In genomic region chr2:75702593-75702992, GRCh38 we compare ENCODE assay signal across 18 cellular contexts. TPM values are rescaled to one million over a fixed set of nuclear protein-coding genes. Genes with fewer than 3 reads are reported as not detected.
DNase-seq lines count a peak whose midpoint lies in the region; ATAC-seq and TF ChIP-seq lines count a peak whose summit lies in the region.
"Had no signal": no experiment of that assay in that cellular context is flagged by ENCODE, and none has a peak within 500 bp of the region (broad histone marks: within the 10 kb centered on the region; RNA-seq: fewer than 3 reads in every experiment).

No MANE protein-coding gene starts in this region.

- H3K4me1 ChIP-seq in GM23338 (ENCODE audit: insufficient read depth) = no peaks in the 10 kb centered on the region
- H3K4me1 ChIP-seq in trophoblast cell (ENCODE audit: control insufficient read depth in 1 of 2, insufficient read depth in 2 of 2, low read length in 2 of 2) = no peaks in the 10 kb centered on the region
- H3K4me1 ChIP-seq: BLaER1, Caco-2 had no signal

- H3K9ac ChIP-seq in trophoblast cell (ENCODE audit: low read length) = peak overlapping the region; percentile 27
- H3K9ac ChIP-seq: BLaER1, GM23248 had no signal

- no peak overlapping the region for H3K18ac ChIP-seq in trophoblast cell (ENCODE audit: low read length)

- H2BK120ac ChIP-seq in trophoblast cell (ENCODE audit: insufficient read depth, low read length, poor library complexity) = no peak overlapping the region

- no peaks in the 10 kb centered on the region for H3F3A ChIP-seq in GM23338 (replicated peaks; ENCODE audit: low read depth)

- H3K23ac ChIP-seq in trophoblast cell (ENCODE audit: low read length) = no peak overlapping the region

- ATAC-seq in activated CD4-positive, alpha-beta T cell treated with anti-CD3 and anti-CD28 coated beads for 36 hours = peak; percentile 53
- ATAC-seq in GM23338 = no peak
- ATAC-seq in GM19455 (IDR thresholded peaks at IDR 0.05; ENCODE audit: unreplicated experiment) = no peak
- no peak for ATAC-seq in HG03520 (IDR thresholded peaks at IDR 0.05; ENCODE audit: unreplicated experiment)
- ATAC-seq: CD8-positive, alpha-beta T cell; HCT116 had no signal

- no peak overlapping the region for H4K12ac ChIP-seq in trophoblast cell (ENCODE audit: low read depth, low read length)

- no peak overlapping the region for H3K4ac ChIP-seq in trophoblast cell (ENCODE audit: low read depth, low read length)

- no CpG with 5 or more reads among the region's 4 CpGs for WGBS in trophoblast cell (ENCODE audit: extremely low coverage, insufficient coverage, insufficient read length)

- no peak overlapping the region for H2AK5ac ChIP-seq in trophoblast cell (ENCODE audit: low read length)

- peaks cover 62% of the 10 kb centered on the region for H3K36me3 Mint-ChIP-seq in activated CD4-positive, alpha-beta T cell treated with anti-CD3 and anti-CD28 coated beads for 36 hours (ENCODE audit: low read depth)
- peaks cover 64% of the 10 kb centered on the region for H3K36me3 Mint-ChIP-seq in GM23338 (ENCODE audit: low read depth)

- H2AFZ ChIP-seq in GM23338 = no peak overlapping the region
- H2AFZ ChIP-seq in trophoblast cell (ENCODE audit: insufficient read depth, low read length, poor library complexity) = no peak overlapping the region
- H2AFZ ChIP-seq: GM23248 had no signal

- POLR2A ChIA-PET in activated CD4-positive, alpha-beta T cell treated with anti-CD3 and anti-CD28 coated beads for 36 hours (lab: Charles Lee) = no interaction called here

- CTCF ChIA-PET in activated CD4-positive, alpha-beta T cell treated with anti-CD3 and anti-CD28 coated beads for 36 hours (lab: Charles Lee) = interaction anchor here (1.6 kb wide), 1 partner anchor 14 kb away, joined by 5 read pairs; no protein-coding TSS in a partner anchor

- H3K4me1 Mint-ChIP-seq in activated CD4-positive, alpha-beta T cell treated with anti-CD3 and anti-CD28 coated beads for 36 hours = peaks cover 14% of the 10 kb centered on the region
- no peaks in the 10 kb centered on the region for H3K4me1 Mint-ChIP-seq in GM23338
- H3K4me1 Mint-ChIP-seq: B cell, H9 had no signal

- no peak overlapping the region for H3K4me3 Mint-ChIP-seq in activated CD4-positive, alpha-beta T cell treated with anti-CD3 and anti-CD28 coated beads for 36 hours
- H3K4me3 Mint-ChIP-seq in GM23338 = no peak overlapping the region
- H3K4me3 Mint-ChIP-seq: B cell; CD4-positive, CD25-positive, alpha-beta regulatory T cell; CD8-positive, alpha-beta T cell; H9 had no signal

- no peak for DNase-seq in activated CD4-positive, alpha-beta T cell treated with anti-CD3 and anti-CD28 coated beads for 36 hours
- no peak for DNase-seq in activated CD4-positive, alpha-beta T cell treated with anti-CD3 and anti-CD28 coated beads, Interleukin-2, amount 50 U/mL, for 48 hours
- DNase-seq in GM23338 (ENCODE audit: low spot score) (no peak), trophoblast cell (no peak)
- DNase-seq: Caco-2; CD4-positive, CD25-positive, alpha-beta regulatory T cell; CD8-positive, alpha-beta T cell; DMS153; DND-41; GM23248; H9 had no signal

- H3K36me3 ChIP-seq in GM23338 (ENCODE audit: insufficient read depth) (peaks cover 12% of the 10 kb centered on the region; the same call in 1 of the 2 replicates), trophoblast cell (ENCODE audit: control insufficient read depth in 1 of 2, insufficient read depth in 2 of 2, low read length in 2 of 2) (peaks cover 2 to 3% of the 10 kb centered on the region in 2 experiments)

- H4K91ac ChIP-seq in trophoblast cell (ENCODE audit: low read depth, low read length) = no peak overlapping the region

- H3K27ac ChIP-seq in GM23338 (ENCODE audit: low read depth) (0 out of 2 replicates have a peak overlapping the region, but pooled peaks have one; percentile 35), trophoblast cell (ENCODE audit: low read depth, low read length) (no peak overlapping the region)
- H3K27ac ChIP-seq: 22Rv1, BLaER1, C4-2B, GM23248 had no signal

- no peak overlapping the region for H2BK12ac ChIP-seq in trophoblast cell (ENCODE audit: low read length)

- intact Hi-C loops in activated CD4-positive, alpha-beta T cell treated with anti-CD3 and anti-CD28 coated beads for 36 hours (cut with DNase I, micrococcal nuclease) = no loop called here

- H3K4me3 ChIP-seq in GM23338 (no peak overlapping the region), trophoblast cell (ENCODE audit: low read depth, low read length) (no peak overlapping the region)
- H3K4me3 ChIP-seq: BLaER1, GM23248 had no signal

- peak overlapping the region; percentile 12 for H3K27ac Mint-ChIP-seq in activated CD4-positive, alpha-beta T cell treated with anti-CD3 and anti-CD28 coated beads for 36 hours
- H3K27ac Mint-ChIP-seq in GM23338 = no peak overlapping the region
- H3K27ac Mint-ChIP-seq: B cell; CD8-positive, alpha-beta T cell; H9 had no signal

- H3K79me1 ChIP-seq in trophoblast cell (ENCODE audit: low read length) = no peaks in the 10 kb centered on the region

- H3K4me2 ChIP-seq in GM23338 = no peak overlapping the region
- H3K4me2 ChIP-seq in trophoblast cell (ENCODE audit: low read length) = no peak overlapping the region
- H3K4me2 ChIP-seq: BLaER1 had no signal

- no peak overlapping the region for H4K8ac ChIP-seq in trophoblast cell (ENCODE audit: low read depth, low read length)

- H4K20me1 ChIP-seq in GM23338 (replicated peaks; ENCODE audit: insufficient read depth) = no peaks in the 10 kb centered on the region
- H4K20me1 ChIP-seq: BLaER1 had no signal

- no peaks in the 10 kb centered on the region for H3K9me3 Mint-ChIP-seq in activated CD4-positive, alpha-beta T cell treated with anti-CD3 and anti-CD28 coated beads for 36 hours (ENCODE audit: low read depth)
- H3K9me3 Mint-ChIP-seq in GM23338 = no peaks in the 10 kb centered on the region; the same call in 2 of the 3 replicates
- H3K9me3 Mint-ChIP-seq: CD8-positive, alpha-beta T cell; H9 had no signal

- H3K14ac ChIP-seq in trophoblast cell (ENCODE audit: low read length) = no peak overlapping the region

- H2BK5ac ChIP-seq in trophoblast cell (ENCODE audit: low read depth, low read length, poor library complexity) = no peak overlapping the region

- H3K27me3 ChIP-seq in GM23338 (ENCODE audit: insufficient read depth) (no peaks in the 10 kb centered on the region), trophoblast cell (ENCODE audit: insufficient read depth, low read length) (no peaks in the 10 kb centered on the region)
- H3K27me3 ChIP-seq: BLaER1 had no signal

- no peaks in the 10 kb centered on the region for H3K9me2 ChIP-seq in GM23338 (ENCODE audit: insufficient read depth)

- no peaks in the 10 kb centered on the region for H3K27me3 Mint-ChIP-seq in activated CD4-positive, alpha-beta T cell treated with anti-CD3 and anti-CD28 coated beads for 36 hours
- peaks cover 4% of the 10 kb centered on the region for H3K27me3 Mint-ChIP-seq in GM23338 (ENCODE audit: insufficient read depth, low read depth, poor library complexity)
- H3K27me3 Mint-ChIP-seq: B cell; CD4-positive, CD25-positive, alpha-beta regulatory T cell had no signal

- no peaks in the 10 kb centered on the region for H3K9me3 ChIP-seq in trophoblast cell (ENCODE audit: insufficient read depth, low read depth, low read length)
- H3K9me3 ChIP-seq: Caco-2 had no signal

- TF ChIP-seq CTCF in GM23338 (conservative IDR thresholded peaks at IDR 0.05; ENCODE audit: low read depth in 2 of 2) = no peak

- H3K79me2 ChIP-seq in GM23338 (replicated peaks; ENCODE audit: insufficient read depth) (no peaks in the 10 kb centered on the region; the same call in 1 of the 2 replicates), trophoblast cell (ENCODE audit: control insufficient read depth, insufficient read depth, low read length, poor library complexity) (no peaks in the 10 kb centered on the region)

TF ChIP-seq in GM23338, 12 proteins besides CTCF, POLR2A, EP300 and RAD21:
- TF ChIP-seq STAT1 (IDR thresholded peaks at IDR 0.05; ENCODE audit: unreplicated experiment) = no peak
- TF ChIP-seq REST (IDR thresholded peaks at IDR 0.05; ENCODE audit: unreplicated experiment) = no peak
- no peak for TF ChIP-seq ZNF331 (CRISPR knock-in tag; IDR thresholded peaks at IDR 0.05; ENCODE audit: low read depth)
- TF ChIP-seq EZH2 (IDR thresholded peaks at IDR 0.05; ENCODE audit: low read depth, unreplicated experiment) = no peak

RNA-seq across cellular contexts. Expression of gene GCFC2, which starts 8.1 kb away (rescaled TPM):
- 10 to 100 TPM; 37.6 to 41.1 TPM for total RNA-seq in activated CD4-positive, alpha-beta T cell treated with anti-CD3 and anti-CD28 coated beads for 36 hours
- total RNA-seq in GM23338 (2014; rRNA removed; shearing (Covaris generic)) = 24.4 and 26.2 TPM in 2 replicates
- 19.1 and 23.8 TPM in 2 replicates for polyA plus RNA-seq in GM23338 (2016; fragmentation: Nextera tagmentation; extraction: Ambion mirVana)
- 9.6 and 10.0 TPM in 2 replicates for polyA plus RNA-seq in trophoblast cell (2013)

RNA-seq across cellular contexts. Expression of gene MRPL19, which starts 56.0 kb away (rescaled TPM):
- total RNA-seq in activated CD4-positive, alpha-beta T cell treated with anti-CD3 and anti-CD28 coated beads for 36 hours = 10 to 100 TPM; 45.2 to 72.4 TPM
- total RNA-seq in GM23338 (2014; rRNA removed; shearing (Covaris generic)) = 65.5 and 85.5 TPM in 2 replicates
- polyA plus RNA-seq in GM23338 (2016; fragmentation: Nextera tagmentation; extraction: Ambion mirVana) = 131 and 149 TPM in 2 replicates
- polyA plus RNA-seq in trophoblast cell (2013) = 28.0 and 30.2 TPM in 2 replicates
